25 cellular contexts compared by ENCODE assay signal in genomic region chr2:11656252-11656651, GRCh38. TPM values are rescaled to one million over a fixed set of nuclear protein-coding genes. Genes with fewer than 3 reads are reported as not detected.
A peak's percentile ranks its signal among the peaks of the same experiment; 100 is the strongest.
DNase-seq lines count a peak whose midpoint lies in the region; ATAC-seq, FAIRE-seq and TF ChIP-seq lines count a peak whose summit lies in the region.
"Had no signal": no experiment of that assay in that cellular context is flagged by ENCODE, and none has a peak within 500 bp of the region (broad histone marks: within the 10 kb centered on the region; RNA-seq: fewer than 3 reads in every experiment).

No MANE protein-coding gene starts in this region.

- ATAC-seq in GM23338, result no peak
- ATAC-seq in GM21528 (IDR thresholded peaks at IDR 0.05; ENCODE audit: low FRiP score, unreplicated experiment), result no peak
- ATAC-seq: A549; CD8-positive, alpha-beta T cell; GM12878 had no signal

- H3K4me2 ChIP-seq in GM23338, result no peak overlapping the region
- H3K4me2 ChIP-seq in PC-9, result peak overlapping the region; percentile 69
- no peak overlapping the region for H3K4me2 ChIP-seq in H1 (ENCODE audit: insufficient read depth in 1 of 2, low read depth in 2 of 2, low read length in 2 of 2)
- H3K4me2 ChIP-seq: A549 had no signal

- CTCF ChIA-PET in PC-9 (lab: Charles Lee) (no interaction called here), H1 (lab: Charles Lee; ENCODE audit: partially characterized antibody) (interaction anchor here (0.6 to 2.5 kb wide), 8 partner anchors 9 to 769 kb away, joined by 3 to 10 read pairs (median 4); partner anchors contain the start of gene NTSR2)

- H3K56ac ChIP-seq in H1 (replicated peaks; ENCODE audit: insufficient read length, low read depth, low read length), result no peak overlapping the region

- H3K4me3 ChIP-seq in GM23338, result no peak overlapping the region
- peak overlapping the region; percentile 14; the same call in 1 of the 2 replicates for H3K4me3 ChIP-seq in PC-9
- H3K4me3 ChIP-seq in H1 (ENCODE audit: extremely low read depth in 1 of 4, insufficient read depth in 2 of 4, low read depth in 3 of 4, low read length in 4 of 4), result no peak overlapping the region
- H3K4me3 ChIP-seq: A549, GM12878, GM23248, HAP-1 had no signal

- H3K79me1 ChIP-seq in H1 (ENCODE audit: low read depth, low read length), result no peaks in the 10 kb centered on the region

- H2BK12ac ChIP-seq in H1 (ENCODE audit: low read depth, low read length), result no peak overlapping the region

- H3K79me2 ChIP-seq in GM23338 (replicated peaks; ENCODE audit: insufficient read depth) (no peaks in the 10 kb centered on the region), PC-9 (ENCODE audit: low read depth) (no peaks in the 10 kb centered on the region), H1 (ENCODE audit: control insufficient read depth in 1 of 2, insufficient read depth in 2 of 2, low read length in 2 of 2) (no peaks in the 10 kb centered on the region)

- H3K4ac ChIP-seq in H1 (replicated peaks; ENCODE audit: insufficient read length, low read depth, low read length), result no peak overlapping the region

- 100% methylated on average over 1 of the region's 1 CpG; no CpG with 5 or more reads in 1 of the 2 experiments for WGBS in H1 (ENCODE audit: extremely low coverage in 1 of 2, insufficient coverage in 1 of 2, insufficient read length in 1 of 2, insufficient replicate concordance in 2 of 2, low coverage in 1 of 2, low lambda C conversion rate in 2 of 2, missing lambda C conversion rate in 1 of 2), 2 experiments

- H2AFZ ChIP-seq in GM23338, result peak overlapping the region; percentile 56; the same call in 1 of the 2 replicates
- peak overlapping the region; percentile 60 for H2AFZ ChIP-seq in PC-9
- H2AFZ ChIP-seq in H1 (ENCODE audit: low read length), result no peak overlapping the region
- H2AFZ ChIP-seq: GM23248 had no signal

- H3K27me3 ChIP-seq in GM23338 (ENCODE audit: insufficient read depth), result no peaks in the 10 kb centered on the region
- H3K27me3 ChIP-seq in PC-9 (ENCODE audit: insufficient read depth, low read depth), result peaks cover 21% of the 10 kb centered on the region
- no peaks in the 10 kb centered on the region for H3K27me3 ChIP-seq in H1 (replicated peaks in 1 of 4; ENCODE audit: control insufficient read depth in 3 of 4, extremely low read depth in 1 of 4, insufficient read depth in 3 of 4, low read length in 3 of 4)

- TF ChIP-seq RAD21 in H1 (IDR thresholded peaks at IDR 0.05 in 1 of 2, conservative IDR thresholded peaks at IDR 0.05 in 1 of 2; ENCODE audit: low read depth in 2 of 2, low read length in 2 of 2), result no peak

- no peaks in the 10 kb centered on the region for H3K4me1 Mint-ChIP-seq in GM23338
- H3K4me1 Mint-ChIP-seq: CD4-positive, CD25-positive, alpha-beta regulatory T cell had no signal

- H3K27me3 Mint-ChIP-seq in GM23338 (ENCODE audit: insufficient read depth, low read depth, poor library complexity), result peaks cover 6% of the 10 kb centered on the region

- no peaks in the 10 kb centered on the region for H3K36me3 Mint-ChIP-seq in GM23338 (ENCODE audit: low read depth)
- H3K36me3 Mint-ChIP-seq: CD4-positive, CD25-positive, alpha-beta regulatory T cell; CD8-positive, alpha-beta T cell had no signal

- no peak overlapping the region for H3K23ac ChIP-seq in H1 (ENCODE audit: insufficient read length)

- no peaks in the 10 kb centered on the region for H3F3A ChIP-seq in GM23338 (replicated peaks; ENCODE audit: low read depth)
- peaks cover 24% of the 10 kb centered on the region for H3F3A ChIP-seq in PC-9 (ENCODE audit: insufficient read depth, low read depth)

- H4K8ac ChIP-seq in H1 (ENCODE audit: extremely low read depth, insufficient read depth, low read length), result no peak overlapping the region

- DNase-seq in GM23338 (ENCODE audit: low spot score), result no peak
- DNase-seq in PC-9, result no peak
- DNase-seq in H1 (ENCODE audit: low read depth in 1 of 2, low spot score in 2 of 2), result no peak
- DNase-seq in dedifferentiated amniotic fluid mesenchymal stem cell (ENCODE audit: extremely low spot score), result no peak
- no peak for DNase-seq in retina
- DNase-seq: 8988T; C1 segment of cervical spinal cord; CD4-positive, CD25-positive, alpha-beta regulatory T cell; CD8-positive, alpha-beta T cell; DMS 273 treated with DMSO at 0.1 percent for 48 hours; DMS79; EL; GDM1; GM23248; HFFc6 had no signal

- no peaks in the 10 kb centered on the region for H3K4me1 ChIP-seq in GM23338 (ENCODE audit: insufficient read depth)
- peaks cover 41% of the 10 kb centered on the region for H3K4me1 ChIP-seq in PC-9 (replicated peaks; ENCODE audit: insufficient read depth)
- H3K4me1 ChIP-seq in H1 (replicated peaks in 1 of 4; ENCODE audit: control insufficient read depth in 3 of 4, insufficient read depth in 4 of 4, low read length in 3 of 4), result no peaks in the 10 kb centered on the region
- H3K4me1 ChIP-seq: A549, HAP-1 had no signal

- H4K20me1 ChIP-seq in GM23338 (replicated peaks; ENCODE audit: insufficient read depth) (no peaks in the 10 kb centered on the region), PC-9 (ENCODE audit: insufficient read depth) (no peaks in the 10 kb centered on the region), H1 (replicated peaks in 1 of 2; ENCODE audit: control insufficient read depth in 1 of 2, insufficient read depth in 2 of 2, low read length in 2 of 2) (no peaks in the 10 kb centered on the region)

- H3K9me2 ChIP-seq in GM23338 (ENCODE audit: insufficient read depth) (no peaks in the 10 kb centered on the region), PC-9 (ENCODE audit: insufficient read depth) (no peaks in the 10 kb centered on the region)

- TF ChIP-seq EP300 in H1 (IDR thresholded peaks at IDR 0.05; ENCODE audit: borderline replicate concordance in 1 of 2, low read depth in 2 of 2, low read length in 2 of 2), result no peak

- H3K27ac ChIP-seq in C4-2B (peak overlapping the region; percentile 51; the same call in 1 of the 2 replicates), GM23338 (ENCODE audit: low read depth) (no peak overlapping the region), PC-9 (no peak overlapping the region), H1 (ENCODE audit: low read depth, low read length) (no peak overlapping the region)
- H3K27ac ChIP-seq: A549, GM23248 had no signal

- FAIRE-seq in H1 (lab: Jason Lieb, UNC), result no peak
- FAIRE-seq: A549, D721Med, GM12878, GM19239, H54 had no signal

- H3K9me3 ChIP-seq in PC-9 (ENCODE audit: insufficient read depth, low read depth) (no peaks in the 10 kb centered on the region; the same call in 1 of the 2 replicates), H1 (ENCODE audit: insufficient read depth in 2 of 2, low read depth in 1 of 2, low read length in 1 of 2) (0 out of 4 replicates have a peak, but pooled peaks cover 0 to 3% of the 10 kb centered on the region in 2 experiments)
- H3K9me3 ChIP-seq: Caco-2, HAP-1 had no signal

- no peak overlapping the region for H2BK15ac ChIP-seq in H1 (ENCODE audit: low read length)

- no peak overlapping the region for H4K5ac ChIP-seq in H1 (ENCODE audit: insufficient read length, low read depth, low read length)

- no peak for TF ChIP-seq POLR2A in H1 (IDR thresholded peaks at IDR 0.05; ENCODE audit: control extremely low read depth in 1 of 2, low read depth in 2 of 2, low read length in 2 of 2)

- H2BK120ac ChIP-seq in H1 (replicated peaks; ENCODE audit: low read depth, low read length), result no peak overlapping the region

- no peak overlapping the region for H3K4me3 Mint-ChIP-seq in GM23338
- H3K4me3 Mint-ChIP-seq: CD4-positive, CD25-positive, alpha-beta regulatory T cell; CD8-positive, alpha-beta T cell; HFFc6 had no signal

- no peaks in the 10 kb centered on the region for H3K9me3 Mint-ChIP-seq in GM23338
- H3K9me3 Mint-ChIP-seq: CD4-positive, CD25-positive, alpha-beta regulatory T cell; CD8-positive, alpha-beta T cell; HFFc6 had no signal

- POLR2A ChIA-PET in PC-9 (lab: Charles Lee; ENCODE audit: unreplicated experiment), result no interaction called here
- POLR2A ChIA-PET in H1 (lab: Charles Lee; ENCODE audit: partially characterized antibody), result interaction anchor here (0.9 to 1.3 kb wide), 2 partner anchors 9 to 66 kb away, joined by 3 to 4 read pairs; no protein-coding TSS in a partner anchor

- H3K27ac Mint-ChIP-seq in GM23338, result no peak overlapping the region
- H3K27ac Mint-ChIP-seq: CD4-positive, CD25-positive, alpha-beta regulatory T cell; CD8-positive, alpha-beta T cell; HFFc6 had no signal

- intact Hi-C loops in PC-9 (cut with micrococcal nuclease; ENCODE audit: unreplicated experiment), result no loop called here

- no peak overlapping the region for H2BK20ac ChIP-seq in H1 (ENCODE audit: low read length)

- no TSS peak for BruUV-seq in PC-9 (replicated peaks; lab: Mats Ljungman, UMichigan)

- H3K14ac ChIP-seq in H1 (ENCODE audit: insufficient read length), result no peak overlapping the region

- no peak overlapping the region for H2AK5ac ChIP-seq in H1 (ENCODE audit: low read depth, low read length)

- H3K18ac ChIP-seq in H1 (ENCODE audit: extremely low read depth, low read length), result no peak overlapping the region

- TF ChIP-seq CTCF in C4-2B (conservative IDR thresholded peaks at IDR 0.05) (no peak), GM23338 (conservative IDR thresholded peaks at IDR 0.05; ENCODE audit: low read depth in 2 of 2) (no peak), PC-9 (conservative IDR thresholded peaks at IDR 0.05) (no peak), H1 (IDR thresholded peaks at IDR 0.05; ENCODE audit: control extremely low read depth in 1 of 3, insufficient read depth in 1 of 3, low read depth in 1 of 3, low read length in 3 of 3) (no peak)

- H3K9ac ChIP-seq in H1 (replicated peaks in 1 of 4; ENCODE audit: extremely low read depth in 1 of 4, low read depth in 3 of 4, low read length in 3 of 4), result no peak overlapping the region
- H3K9ac ChIP-seq: GM23248 had no signal

- H4K91ac ChIP-seq in H1 (replicated peaks; ENCODE audit: insufficient read length, low read length), result no peak overlapping the region

- H3K23me2 ChIP-seq in H1 (ENCODE audit: low read depth, low read length), result no peaks in the 10 kb centered on the region

- H2BK5ac ChIP-seq in H1 (ENCODE audit: low read depth, low read length), result no peak overlapping the region

- H3K36me3 ChIP-seq in GM23338 (ENCODE audit: insufficient read depth) (no peaks in the 10 kb centered on the region), PC-9 (ENCODE audit: low read depth) (no peaks in the 10 kb centered on the region), H1 (ENCODE audit: control insufficient read depth in 2 of 4, insufficient read depth in 4 of 4, low read length in 3 of 4) (no peaks in the 10 kb centered on the region)
- H3K36me3 ChIP-seq: HAP-1 had no signal

RNA-seq across cellular contexts. Expression of gene NTSR2, which starts 13.7 kb away (rescaled TPM):
- 0.10 TPM in 1 of 2 replicates, not detected in the other for total RNA-seq in GM23338 (2014; rRNA removed; shearing (Covaris generic))
- polyA plus RNA-seq in GM23338 (2016; fragmentation: Nextera tagmentation; extraction: Ambion mirVana), result 0.17 TPM in 1 of 2 replicates, not detected in the other
- total RNA-seq in PC-9 (2021), result not detected in 2 replicates
- total RNA-seq in H1 (2021; fragmentation: NEBNext Ultra II Directional; extraction: Animal tissue kit (Norgen Biotek cat#: 25700)), result not detected in 2 replicates
- polyA plus RNA-seq in H1 (2011; rRNA removed), result 0.05 and 0.09 TPM in 2 replicates
- polyA plus RNA-seq in H1 (2011; cell fraction: cytosol; rRNA removed), result not detected
- 0.07 TPM for polyA plus RNA-seq in H1 (2011; cell fraction: nucleus; rRNA removed)
- 0.10 TPM in 1 of 4 replicates, not detected in the others for polyA plus RNA-seq in H1 (2012, experiment 1 of 2)
- not detected for polyA plus RNA-seq in H1 (2012, experiment 2 of 2)
- polyA plus RNA-seq in H1 (2013, experiment 1 of 2), result 0.14 TPM
- polyA plus RNA-seq in H1 (2013, experiment 2 of 2), result 0.13 TPM
- polyA minus RNA-seq in H1 (2011; rRNA and poly(A)+ RNA removed), result not detected in 2 replicates
- polyA minus RNA-seq in H1 (2011; cell fraction: cytosol; rRNA and poly(A)+ RNA removed), result not detected
- polyA minus RNA-seq in H1 (2011; cell fraction: nucleus; rRNA and poly(A)+ RNA removed), result not detected
- total RNA-seq: Caco-2; CD4-positive, CD25-positive, alpha-beta regulatory T cell; CD8-positive, alpha-beta T cell; GM12878; GM23248; HFFc6 had no signal
- polyA plus RNA-seq: A549; BJ; CD4-positive, CD25-positive, alpha-beta regulatory T cell; GM12878; GM23248 had no signal
